41 cellular contexts compared by ENCODE assay signal in genomic region chr17:50877838-50878237, GRCh38. TPM values are rescaled to one million over a fixed set of nuclear protein-coding genes. Genes with fewer than 3 reads are reported as not detected.
"Had no signal": no experiment of that assay in that cellular context is flagged by ENCODE, and none has a peak within 500 bp of the region (broad histone marks: within the 10 kb centered on the region; RNA-seq: fewer than 3 reads in every experiment).

No MANE protein-coding gene starts in this region.

- H3K27ac Mint-ChIP-seq: activated B cell treated with CpG ODN at 0.5 μM for 24 hours; activated CD4-positive, alpha-beta memory T cell treated with anti-CD3 and anti-CD28 coated beads, Interleukin-2, amount 10 ng/mL, durations not matched to agents 7 days and 5 days; activated CD8-positive, alpha-beta memory T cell treated with anti-CD3 and anti-CD28 coated beads, Interleukin-2, amount 10 ng/mL, durations not matched to agents 7 days and 5 days; activated naive CD4-positive, alpha-beta T cell treated with anti-CD3 and anti-CD28 coated beads, Interleukin-2, amount 10 ng/mL, durations not matched to agents 7 days and 5 days; activated naive CD8-positive, alpha-beta T cell; activated naive CD8-positive, alpha-beta T cell treated with anti-CD3 and anti-CD28 coated beads, Interleukin-2, amount 50 U/mL, for 24 hours; brain had no signal

- ATAC-seq: activated CD8-positive, alpha-beta memory T cell treated with anti-CD3 and anti-CD28 coated beads, Interleukin-2, amount 10 ng/mL, durations not matched to agents 7 days and 5 days; activated naive CD8-positive, alpha-beta T cell treated with anti-CD3 and anti-CD28 coated beads, Interleukin-2, amount 50 U/mL, for 24 hours; Right ventricle myocardium inferior had no signal

- H2AFZ ChIP-seq: PC-9 had no signal

- DNase-seq: activated B cell treated with CpG ODN at 0.5 μM for 24 hours; activated CD4-positive, alpha-beta memory T cell treated with anti-CD3 and anti-CD28 coated beads, Interleukin-2, amount 10 ng/mL, durations not matched to agents 7 days and 5 days; activated CD4-positive, alpha-beta T cell treated with anti-CD3 and anti-CD28 coated beads for 4 hours; activated CD4-positive, CD25-positive, alpha-beta regulatory T cell treated with anti-CD3 and anti-CD28 coated beads, Interleukin-2, amount 50 U/mL, for 72 hours; activated CD8-positive, alpha-beta memory T cell treated with anti-CD3 and anti-CD28 coated beads for 24 hours; activated CD8-positive, alpha-beta memory T cell treated with anti-CD3 and anti-CD28 coated beads, Interleukin-2, amount 10 ng/mL, durations not matched to agents 7 days and 5 days; activated CD8-positive, alpha-beta memory T cell treated with anti-CD3 and anti-CD28 coated beads, Interleukin-2, amount 50 U/mL, for 48 hours; activated effector memory CD4-positive, alpha-beta T cell treated with Interleukin-2 at 50 U/mL for 16 hours; activated naive CD4-positive, alpha-beta T cell treated with anti-CD3 and anti-CD28 coated beads, Interleukin-2, amount 10 ng/mL, durations not matched to agents 7 days and 5 days; activated naive CD8-positive, alpha-beta T cell treated with anti-CD3 and anti-CD28 coated beads, Interleukin-2, amount 50 U/mL, for 24 hours; activated T-cell treated with anti-CD3 and anti-CD28 coated beads, Interleukin-2, amount 50 U/mL, for 48 hours; anterior cingulate cortex; caudate nucleus; KG1; MM.1S; MV-4-11; NCI-H1092; NCI-H146; NCI-H187; NCI-H2029 treated with DMSO at 0.1 percent for 48 hours; NCI-H2107; NCI-H2171; NCI-H510A; NCI-H526; NCI-H748 treated with DMSO at 0.1 percent for 48 hours; NK-92 treated with Interleukin-12 subunit alpha and Interleukin-12 subunit beta, amount 100 ng/mL, for 24 hours; PC-9; SIG-M5; SW 1271; T-helper 1 cell; T-helper 2 cell; T-helper 9 cell had no signal

- H3K4me3 ChIP-seq: PC-9 had no signal

- H3K36me3 Mint-ChIP-seq: activated naive CD8-positive, alpha-beta T cell had no signal

- FAIRE-seq: bronchial epithelial cell, RCC 7860 had no signal

- H3K27me3 Mint-ChIP-seq: activated B cell treated with CpG ODN at 0.5 μM for 24 hours; activated naive CD8-positive, alpha-beta T cell; brain had no signal

- H3K4me2 ChIP-seq: PC-9 had no signal

- H3K9me3 Mint-ChIP-seq: activated naive CD8-positive, alpha-beta T cell treated with anti-CD3 and anti-CD28 coated beads, Interleukin-2, amount 50 U/mL, for 24 hours had no signal

- H3K27ac ChIP-seq: PC-9, RWPE1, VCaP had no signal

- H3K4me3 Mint-ChIP-seq: activated B cell treated with CpG ODN at 0.5 μM for 24 hours; activated CD4-positive, alpha-beta memory T cell treated with anti-CD3 and anti-CD28 coated beads, Interleukin-2, amount 10 ng/mL, durations not matched to agents 7 days and 5 days; activated CD8-positive, alpha-beta memory T cell treated with anti-CD3 and anti-CD28 coated beads, Interleukin-2, amount 10 ng/mL, durations not matched to agents 7 days and 5 days; activated naive CD4-positive, alpha-beta T cell treated with anti-CD3 and anti-CD28 coated beads, Interleukin-2, amount 10 ng/mL, durations not matched to agents 7 days and 5 days; activated naive CD8-positive, alpha-beta T cell; activated naive CD8-positive, alpha-beta T cell treated with anti-CD3 and anti-CD28 coated beads, Interleukin-2, amount 50 U/mL, for 24 hours; brain had no signal

RNA-seq across cellular contexts. Expression of gene WFIKKN2, which starts 42.5 kb away (rescaled TPM):
- total RNA-seq: activated B cell treated with CpG ODN at 0.5 μM for 24 hours; activated CD4-positive, alpha-beta memory T cell treated with anti-CD3 and anti-CD28 coated beads, Interleukin-2, amount 10 ng/mL, durations not matched to agents 7 days and 5 days; activated CD8-positive, alpha-beta memory T cell treated with anti-CD3 and anti-CD28 coated beads, Interleukin-2, amount 10 ng/mL, durations not matched to agents 7 days and 5 days; bronchial epithelial cell; LHCN-M2; OCI-LY7; PC-9 had no signal
